ENCODE assay signal across 14 cellular contexts in genomic region chr13:95784161-95784880, GRCh38.
A peak's percentile ranks its signal among the peaks of the same experiment; 100 is the strongest.
DNase-seq lines count a peak whose midpoint lies in the region; ATAC-seq, FAIRE-seq and TF ChIP-seq lines count a peak whose summit lies in the region.
"Had no signal": no experiment of that assay in that cellular context is flagged by ENCODE, and none has a peak within 500 bp of the region (broad histone marks: within the 10 kb centered on the region; RNA-seq: fewer than 3 reads in every experiment).

No MANE protein-coding gene starts in this region.

- CTCF ChIA-PET in WTC11 (lab: Charles Lee) = no interaction called here

- no peak for TF ChIP-seq POLR2A in H54 (IDR thresholded peaks at IDR 0.05; ENCODE audit: low read depth, low read length)

- no peaks in the 10 kb centered on the region for H3K27me3 Mint-ChIP-seq in WTC11 (ENCODE audit: low read depth)
- H3K27me3 Mint-ChIP-seq: activated CD8-positive, alpha-beta memory T cell treated with anti-CD3 and anti-CD28 coated beads, Interleukin-2, amount 10 ng/mL, durations not matched to agents 7 days and 5 days; central memory CD8-positive, alpha-beta T cell had no signal

- no peaks in the 10 kb centered on the region for H3K27me3 ChIP-seq in skeletal muscle satellite cell (ENCODE audit: control insufficient read depth, insufficient read depth, low read length)
- H3K27me3 ChIP-seq in psoas muscle (ENCODE audit: insufficient read depth in 3 of 3, low read length in 2 of 3) = no peaks in the 10 kb centered on the region
- H3K27me3 ChIP-seq: upper lobe of left lung had no signal

- FAIRE-seq in H54 (lab: Jason Lieb, UNC) = peak; percentile 97

- H3K27ac Mint-ChIP-seq in WTC11 = no peak overlapping the region
- H3K27ac Mint-ChIP-seq: activated CD8-positive, alpha-beta memory T cell treated with anti-CD3 and anti-CD28 coated beads, Interleukin-2, amount 10 ng/mL, durations not matched to agents 7 days and 5 days had no signal

- ATAC-seq in WTC11 (no peak), GM19452 (IDR thresholded peaks at IDR 0.05; ENCODE audit: unreplicated experiment) (no peak), psoas muscle (no peak)
- ATAC-seq: activated CD8-positive, alpha-beta memory T cell treated with anti-CD3 and anti-CD28 coated beads, Interleukin-2, amount 10 ng/mL, durations not matched to agents 7 days and 5 days had no signal

- POLR2A ChIA-PET in WTC11 (lab: Charles Lee) = interaction anchor here (0.6 kb wide), 1 partner anchor 156 kb away, joined by 3 read pairs; no protein-coding TSS in a partner anchor

- H3K4me3 Mint-ChIP-seq in WTC11 = no peak overlapping the region
- H3K4me3 Mint-ChIP-seq: activated CD8-positive, alpha-beta memory T cell treated with anti-CD3 and anti-CD28 coated beads, Interleukin-2, amount 10 ng/mL, durations not matched to agents 7 days and 5 days; central memory CD8-positive, alpha-beta T cell had no signal

- intact Hi-C loops in psoas muscle (cut with DNase I) = no loop called here

- no peak overlapping the region for H3K4me3 ChIP-seq in astrocyte of the cerebellum (ENCODE audit: low read depth, low read length)
- peak overlapping the region; percentile 21 for H3K4me3 ChIP-seq in skeletal muscle satellite cell (ENCODE audit: low read length)
- no peak overlapping the region for H3K4me3 ChIP-seq in psoas muscle
- H3K4me3 ChIP-seq: upper lobe of left lung had no signal

- H3K9me3 ChIP-seq in skeletal muscle satellite cell (replicated peaks; ENCODE audit: low read length) (no peaks in the 10 kb centered on the region), psoas muscle (no peaks in the 10 kb centered on the region)
- H3K9me3 ChIP-seq: upper lobe of left lung had no signal

- peak overlapping the region; percentile 47 for H3K4me2 ChIP-seq in skeletal muscle satellite cell (ENCODE audit: low read length)

- TF ChIP-seq CTCF in astrocyte of the cerebellum (IDR thresholded peaks at IDR 0.05; ENCODE audit: low read depth, low read length, missing control alignments) = no peak
- no peak for TF ChIP-seq CTCF in WTC11 (IDR thresholded peaks at IDR 0.05)
- no peak for TF ChIP-seq CTCF in psoas muscle (IDR thresholded peaks at IDR 0.05)

- no peak overlapping the region for H3K9ac ChIP-seq in skeletal muscle satellite cell (ENCODE audit: low read depth, low read length)
- H3K9ac ChIP-seq: parathyroid adenoma had no signal

- peaks cover 5% of the 10 kb centered on the region; the same call in 1 of the 2 replicates for H3K4me1 Mint-ChIP-seq in WTC11
- H3K4me1 Mint-ChIP-seq: activated CD8-positive, alpha-beta memory T cell treated with anti-CD3 and anti-CD28 coated beads, Interleukin-2, amount 10 ng/mL, durations not matched to agents 7 days and 5 days had no signal

- peaks cover 9% of the 10 kb centered on the region for H3K36me3 ChIP-seq in skeletal muscle satellite cell (ENCODE audit: insufficient read depth, low read length)
- H3K36me3 ChIP-seq in psoas muscle (ENCODE audit: insufficient read depth in 1 of 2, low read depth in 1 of 2) = peaks cover 8 to 32% of the 10 kb centered on the region in 2 donors

- no peak overlapping the region for H3K27ac ChIP-seq in psoas muscle
- H3K27ac ChIP-seq: parathyroid adenoma, upper lobe of left lung had no signal

- DNase-seq in H54 (ENCODE audit: insufficient read length, low spot score) = peak; percentile 51
- peak; percentile 78 for DNase-seq in astrocyte of the cerebellum (ENCODE audit: low read depth)
- DNase-seq in hepatic stellate cell (ENCODE audit: low spot score) = peak; percentile 63
- DNase-seq in WTC11 (ENCODE audit: low spot score) = no peak
- no peak for DNase-seq in activated CD8-positive, alpha-beta memory T cell treated with anti-CD3 and anti-CD28 coated beads, Interleukin-2, amount 50 U/mL, for 4 hours
- DNase-seq in psoas muscle = no peak
- DNase-seq: activated CD8-positive, alpha-beta memory T cell treated with anti-CD3 and anti-CD28 coated beads, Interleukin-2, amount 10 ng/mL, durations not matched to agents 7 days and 5 days; DMS53; NCI-H524 treated with DMSO at 0.1 percent for 48 hours; upper lobe of left lung had no signal

- peaks cover 9% of the 10 kb centered on the region for H3K9me3 Mint-ChIP-seq in WTC11
- H3K9me3 Mint-ChIP-seq: central memory CD8-positive, alpha-beta T cell had no signal

- peaks cover 20% of the 10 kb centered on the region for H3K36me3 Mint-ChIP-seq in WTC11

- peaks cover 25% of the 10 kb centered on the region for H3K4me1 ChIP-seq in skeletal muscle satellite cell (ENCODE audit: control insufficient read depth, insufficient read depth, low read length)
- H3K4me1 ChIP-seq in psoas muscle = no peaks in the 10 kb centered on the region
- H3K4me1 ChIP-seq: parathyroid adenoma had no signal

- in situ Hi-C loops in astrocyte of the cerebellum (cut with HindIII; ENCODE audit: low sequenced_read_pairs) = no loop called here

- 67 to 77% (median 75%) methylated on average over 6 of the region's 6 CpGs for WGBS in psoas muscle, 3 donors

TF ChIP-seq in WTC11, 78 proteins besides CTCF, POLR2A, EP300 and RAD21:
- TF ChIP-seq NFATC4 (CRISPR knock-in tag; IDR thresholded peaks at IDR 0.05) (no peak), ZNF121 (CRISPR knock-in tag; IDR thresholded peaks at IDR 0.05) (no peak), HMGXB4 (CRISPR knock-in tag; IDR thresholded peaks at IDR 0.05) (no peak), JAZF1 (CRISPR knock-in tag; IDR thresholded peaks at IDR 0.05) (no peak), JUN (CRISPR knock-in tag; IDR thresholded peaks at IDR 0.05) (no peak), PREB (CRISPR knock-in tag; IDR thresholded peaks at IDR 0.05; ENCODE audit: borderline replicate concordance) (no peak), PRRX2 (CRISPR knock-in tag; IDR thresholded peaks at IDR 0.05) (no peak), SMAD4 (CRISPR knock-in tag; IDR thresholded peaks at IDR 0.05) (no peak), E2F1 (CRISPR knock-in tag; IDR thresholded peaks at IDR 0.05) (no peak), IRF2 (CRISPR knock-in tag; IDR thresholded peaks at IDR 0.05; ENCODE audit: borderline replicate concordance, low read depth) (no peak), CBFB (CRISPR knock-in tag; IDR thresholded peaks at IDR 0.05; ENCODE audit: low read depth) (no peak), CREM (CRISPR knock-in tag; IDR thresholded peaks at IDR 0.05) (no peak)
- TF ChIP-seq, protein P1, sequence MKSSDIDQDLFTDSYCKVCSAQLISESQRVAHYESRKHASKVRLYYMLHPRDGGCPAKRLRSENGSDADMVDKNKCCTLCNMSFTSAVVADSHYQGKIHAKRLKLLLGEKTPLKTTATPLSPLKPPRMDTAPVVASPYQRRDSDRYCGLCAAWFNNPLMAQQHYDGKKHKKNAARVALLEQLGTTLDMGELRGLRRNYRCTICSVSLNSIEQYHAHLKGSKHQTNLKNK (CRISPR knock-in tag; IDR thresholded peaks at IDR 0.05) = no peak
- TF ChIP-seq, protein P2, sequence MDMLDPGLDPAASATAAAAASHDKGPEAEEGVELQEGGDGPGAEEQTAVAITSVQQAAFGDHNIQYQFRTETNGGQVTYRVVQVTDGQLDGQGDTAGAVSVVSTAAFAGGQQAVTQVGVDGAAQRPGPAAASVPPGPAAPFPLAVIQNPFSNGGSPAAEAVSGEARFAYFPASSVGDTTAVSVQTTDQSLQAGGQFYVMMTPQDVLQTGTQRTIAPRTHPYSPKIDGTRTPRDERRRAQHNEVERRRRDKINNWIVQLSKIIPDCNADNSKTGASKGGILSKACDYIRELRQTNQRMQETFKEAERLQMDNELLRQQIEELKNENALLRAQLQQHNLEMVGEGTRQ (CRISPR knock-in tag; IDR thresholded peaks at IDR 0.05) = no peak
TF ChIP-seq in WTC11: peak in this region for 0.

Comparison
In these comparisons a context has a peak if more than half of its experiments do, and no peak if none do; other contexts are left out.
1. DNase-seq: peak in H54 (single experiment), astrocyte of the cerebellum (single experiment) and hepatic stellate cell (single experiment); none in WTC11 (single experiment), activated CD8-positive, alpha-beta memory T cell treated with anti-CD3 and anti-CD28 coated beads, Interleukin-2, amount 50 U/mL, for 4 hours (single experiment) and psoas muscle (0 of 2).